ENCODE assay signal across 23 cellular contexts in the genomic region with DNA sequence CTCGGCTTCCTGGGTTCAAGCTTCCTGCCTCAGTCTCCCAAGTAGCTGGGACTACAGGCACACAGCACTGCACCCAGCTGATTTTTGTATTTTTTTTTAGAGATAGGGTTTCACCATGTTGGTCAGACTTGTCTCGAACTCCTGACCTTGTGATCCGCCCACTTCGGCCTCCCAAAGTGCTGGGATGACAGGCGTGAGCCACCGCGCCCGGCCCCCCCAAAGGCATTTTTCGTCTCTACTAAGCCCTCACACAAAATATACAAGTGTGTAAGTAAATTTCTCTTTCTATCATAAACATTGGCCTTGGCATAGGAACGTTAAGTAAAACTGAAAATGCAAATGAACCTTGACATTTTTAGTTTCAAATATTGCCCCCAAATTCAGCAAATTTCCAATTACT.
"Had no signal": no experiment of that assay in that cellular context is flagged by ENCODE, and none has a peak within 500 bp of the region (broad histone marks: within the 10 kb centered on the region; RNA-seq: fewer than 3 reads in every experiment).

No MANE protein-coding gene starts in this region.

- H3K27me3 ChIP-seq: brain microvascular endothelial cell, hepatocyte, sigmoid colon, tibial artery had no signal

- H3K27ac ChIP-seq: brain microvascular endothelial cell, hepatocyte, lower lobe of right lung, sigmoid colon, tibial artery had no signal

- ATAC-seq: lower lobe of right lung, mucosa of descending colon had no signal

- H3K9me3 ChIP-seq: lower lobe of right lung, mucosa of descending colon, sigmoid colon, tibial artery had no signal

- H3K4me3 ChIP-seq: hepatocyte, lower lobe of right lung, mucosa of descending colon, sigmoid colon, smooth muscle cell, tibial artery had no signal

- DNase-seq: activated naive CD4-positive, alpha-beta T cell treated with anti-CD3 and anti-CD28 coated beads, Interleukin-2, amount 50 U/mL, for 16 hours; activated T-cell treated with anti-CD3 and anti-CD28 coated beads, Interleukin-2, amount 50 U/mL, for 1 hour; aorta; brain microvascular endothelial cell; caudate nucleus; effector memory CD4-positive, alpha-beta T cell; foreskin melanocyte; glutamatergic neuron; immature natural killer cell; lower lobe of right lung; mucosa of descending colon; nucleus accumbens; retina; sigmoid colon; stimulated activated CD4-positive, alpha-beta T cell treated with anti-CD3 and anti-CD28 coated beads, Interleukin-2, amount 100 ng/mL, for 48 hours; stimulated activated CD8-positive, alpha-beta memory T cell treated with anti-CD3 and anti-CD28 coated beads, Interleukin-4, amount 100 ng/mL, for 48 hours; stimulated activated naive CD4-positive, alpha-beta T cell treated with Interleukin-2 at 50 U/mL for 16 hours; substantia nigra; T-helper 9 cell; tibial artery had no signal

- H2AFZ ChIP-seq: hepatocyte had no signal

- H3K9me3 Mint-ChIP-seq: activated T-helper 2 cell treated with anti-CD3 and anti-CD28 coated beads, Interferon-gamma antibody, Interleukin-2, Interleukin-4, amounts not matched to agents 10 μg/mL and 5 μg/mL and 100 μg/mL, durations not matched to agents 14 hours and 24 hours and 36 hours; immature natural killer cell had no signal

- H3K27ac Mint-ChIP-seq: activated T-helper 2 cell treated with anti-CD3 and anti-CD28 coated beads, Interferon-gamma antibody, Interleukin-2, Interleukin-4, amounts not matched to agents 10 μg/mL and 5 μg/mL and 100 μg/mL, durations not matched to agents 14 hours and 24 hours and 36 hours had no signal
